In the genomic region with DNA sequence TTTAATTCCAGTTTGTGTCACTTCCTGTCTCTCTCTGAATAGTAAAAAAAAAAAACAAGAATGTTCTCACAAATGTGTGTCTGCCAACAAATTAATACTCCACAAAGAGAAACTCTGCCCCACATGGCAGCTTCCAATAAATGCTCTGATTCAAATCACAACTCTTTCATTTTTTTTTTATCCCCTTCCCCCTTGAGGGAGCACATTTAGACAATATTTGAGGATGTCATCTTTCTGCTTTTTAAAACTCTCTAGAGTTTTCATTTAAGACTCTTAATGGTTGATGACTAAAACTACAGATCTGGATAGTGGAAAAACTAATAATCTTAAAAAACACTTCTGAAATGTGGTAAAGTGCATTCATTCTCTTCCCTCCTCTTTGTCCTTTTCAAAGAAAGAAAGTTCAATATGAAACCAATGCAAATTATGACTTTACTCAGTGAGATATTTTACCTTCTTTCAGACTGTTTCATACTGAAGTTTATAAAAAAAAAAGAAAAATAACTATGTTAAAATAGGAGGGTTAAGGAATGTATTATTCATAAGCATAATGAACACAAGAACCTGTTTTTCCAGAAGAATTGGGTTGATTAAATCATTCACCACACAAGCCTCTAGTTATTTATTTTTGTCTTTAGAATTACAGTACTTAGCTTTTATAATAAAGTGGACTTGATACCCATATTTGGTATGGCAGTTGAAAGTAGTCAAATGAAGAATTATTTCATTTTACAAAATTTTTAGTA, we compare ENCODE assay signal across 8 cellular contexts. TPM values are rescaled to one million over a fixed set of nuclear protein-coding genes. Genes with fewer than 3 reads are reported as not detected.
DNase-seq lines count a peak whose midpoint lies in the region; ATAC-seq lines count a peak whose summit lies in the region.

No MANE protein-coding gene starts in this region.

- H3K36me3 ChIP-seq in skeletal muscle satellite cell (ENCODE audit: insufficient read depth, low read length) (peaks cover 6% of the 10 kb centered on the region), Karpas-422 (ENCODE audit: insufficient read depth, low read length) (no peaks in the 10 kb centered on the region)

- H3K4me1 ChIP-seq in skeletal muscle satellite cell (ENCODE audit: control insufficient read depth, insufficient read depth, low read length): peaks cover 51% of the 10 kb centered on the region
- H3K4me1 ChIP-seq in Karpas-422 (ENCODE audit: low read length): no peaks in the 10 kb centered on the region; the same call in 1 of the 2 replicates

- no peaks in the 10 kb centered on the region for H3K79me2 ChIP-seq in Karpas-422 (ENCODE audit: low read length)

- H3K4me3 Mint-ChIP-seq in activated T-cell treated with anti-CD3 and anti-CD28 coated beads, Interleukin-2, amount 50 U/mL, for 24 hours: peak overlapping the region; percentile 68
- H3K4me3 Mint-ChIP-seq in activated CD4-positive, alpha-beta memory T cell treated with anti-CD3 and anti-CD28 coated beads for 36 hours: peak overlapping the region; percentile 70

- CTCF ChIA-PET in activated CD4-positive, alpha-beta memory T cell treated with anti-CD3 and anti-CD28 coated beads for 36 hours (lab: Charles Lee): interaction anchor here (0.6 to 1.8 kb wide), 10 partner anchors 15 to 1410 kb away, joined by 3 to 10 read pairs (median 4); a partner anchor contains a TSS

- intact Hi-C loops in activated CD4-positive, alpha-beta memory T cell treated with anti-CD3 and anti-CD28 coated beads for 36 hours (cut with micrococcal nuclease): loop anchor here (1.0 to 2.0 kb wide), 13 partner anchors 17 to 301 kb away; no protein-coding TSS in a partner anchor

- H3K9ac ChIP-seq in skeletal muscle satellite cell (ENCODE audit: low read depth, low read length) (peak overlapping the region; percentile 73), Karpas-422 (ENCODE audit: low read length) (no peak overlapping the region)

- H3K4me3 ChIP-seq in skeletal muscle satellite cell (ENCODE audit: low read length) (no peak overlapping the region), Karpas-422 (ENCODE audit: low read length) (no peak overlapping the region)

- peaks cover 7% of the 10 kb centered on the region for H3K9me3 Mint-ChIP-seq in activated T-cell treated with anti-CD3 and anti-CD28 coated beads, Interleukin-2, amount 50 U/mL, for 24 hours
- H3K9me3 Mint-ChIP-seq in activated CD4-positive, alpha-beta memory T cell treated with anti-CD3 and anti-CD28 coated beads for 36 hours: no peaks in the 10 kb centered on the region

- H3K4me1 Mint-ChIP-seq in activated T-cell treated with anti-CD3 and anti-CD28 coated beads, Interleukin-2, amount 50 U/mL, for 24 hours (ENCODE audit: low read depth): peaks cover 73% of the 10 kb centered on the region
- peaks cover 56% of the 10 kb centered on the region for H3K4me1 Mint-ChIP-seq in activated CD4-positive, alpha-beta memory T cell treated with anti-CD3 and anti-CD28 coated beads for 36 hours (ENCODE audit: low read depth)

- peak overlapping the region; percentile 99 for H3K27ac Mint-ChIP-seq in activated T-cell treated with anti-CD3 and anti-CD28 coated beads, Interleukin-2, amount 50 U/mL, for 24 hours
- peak overlapping the region; percentile 92 for H3K27ac Mint-ChIP-seq in activated CD4-positive, alpha-beta memory T cell treated with anti-CD3 and anti-CD28 coated beads for 36 hours

- H3K4me2 ChIP-seq in skeletal muscle satellite cell (ENCODE audit: low read length): peak overlapping the region; percentile 71
- no peak overlapping the region for H3K4me2 ChIP-seq in Karpas-422 (ENCODE audit: low read depth, low read length, poor library complexity, severe bottlenecking)

- H3K27me3 Mint-ChIP-seq in activated T-cell treated with anti-CD3 and anti-CD28 coated beads, Interleukin-2, amount 50 U/mL, for 24 hours: no peaks in the 10 kb centered on the region
- H3K27me3 Mint-ChIP-seq in activated CD4-positive, alpha-beta memory T cell treated with anti-CD3 and anti-CD28 coated beads for 36 hours: no peaks in the 10 kb centered on the region

- POLR2A ChIA-PET in activated CD4-positive, alpha-beta memory T cell treated with anti-CD3 and anti-CD28 coated beads for 36 hours (lab: Charles Lee): interaction anchor here (0.6 to 9.5 kb wide), 23 partner anchors 9 to 737 kb away, joined by 3 to 164 read pairs (median 4); a partner anchor contains a TSS

- H3K9me3 ChIP-seq in skeletal muscle satellite cell (replicated peaks; ENCODE audit: low read length): no peaks in the 10 kb centered on the region
- H3K9me3 ChIP-seq in Karpas-422 (ENCODE audit: low read length): no peaks in the 10 kb centered on the region

- H3K9me2 ChIP-seq in Karpas-422 (replicated peaks; ENCODE audit: insufficient read depth, low read length): no peaks in the 10 kb centered on the region

- H3K27ac ChIP-seq in Karpas-422 (ENCODE audit: low read length): no peak overlapping the region

- no peaks in the 10 kb centered on the region for H3K27me3 ChIP-seq in skeletal muscle satellite cell (ENCODE audit: control insufficient read depth, insufficient read depth, low read length)
- H3K27me3 ChIP-seq in Karpas-422 (ENCODE audit: low read length): no peaks in the 10 kb centered on the region

- no peaks in the 10 kb centered on the region for H4K20me1 ChIP-seq in Karpas-422 (ENCODE audit: insufficient read depth, low read depth, low read length)

- no peak for DNase-seq in activated T-cell treated with anti-CD3 and anti-CD28 coated beads, Interleukin-2, amount 50 U/mL, for 24 hours
- DNase-seq in activated T-cell treated with anti-CD3 and anti-CD28 coated beads for 4 hours: no peak
- peak; percentile 34 for DNase-seq in activated CD4-positive, alpha-beta memory T cell treated with anti-CD3 and anti-CD28 coated beads for 36 hours
- peak; percentile 52 for DNase-seq in foreskin melanocyte
- no peak for DNase-seq in Karpas-422

- no peak overlapping the region for H2AFZ ChIP-seq in Karpas-422 (ENCODE audit: low read length)

- peak; percentile 41 for ATAC-seq in HG03064 (IDR thresholded peaks at IDR 0.05; ENCODE audit: low read depth, unreplicated experiment)
- no peak for ATAC-seq in GM19324 (IDR thresholded peaks at IDR 0.05; ENCODE audit: low FRiP score, unreplicated experiment)

- peaks cover 90% of the 10 kb centered on the region for H3K36me3 Mint-ChIP-seq in activated T-cell treated with anti-CD3 and anti-CD28 coated beads, Interleukin-2, amount 50 U/mL, for 24 hours (ENCODE audit: low read depth)
- peaks cover 72% of the 10 kb centered on the region for H3K36me3 Mint-ChIP-seq in activated CD4-positive, alpha-beta memory T cell treated with anti-CD3 and anti-CD28 coated beads for 36 hours

RNA-seq across cellular contexts. Expression of a gene that starts 42.4 kb away (rescaled TPM):
- total RNA-seq in activated CD4-positive, alpha-beta memory T cell treated with anti-CD3 and anti-CD28 coated beads for 36 hours: 10 to 100 TPM; 79.4 to 79.6 TPM
- total RNA-seq in skeletal muscle satellite cell (2012; rRNA removed): 22.3 and 30.4 TPM in 2 replicates
- total RNA-seq in Karpas-422 (2014; rRNA removed; shearing (Covaris generic); ENCODE audit: low replicate concordance): 1.3 and 5.9 TPM in 2 replicates

Comparison
In these comparisons a context has a peak if more than half of its experiments do, and no peak if none do; other contexts are left out.
1. DNase-seq: peak in activated CD4-positive, alpha-beta memory T cell treated with anti-CD3 and anti-CD28 coated beads for 36 hours (single experiment) and foreskin melanocyte (single experiment); none in activated T-cell treated with anti-CD3 and anti-CD28 coated beads, Interleukin-2, amount 50 U/mL, for 24 hours (single experiment), activated T-cell treated with anti-CD3 and anti-CD28 coated beads for 4 hours (single experiment) and Karpas-422 (single experiment).
2. RNA of a gene that starts 42.4 kb away (total RNA-seq): 79.4 to 79.6 TPM in activated CD4-positive, alpha-beta memory T cell treated with anti-CD3 and anti-CD28 coated beads for 36 hours; 1.3 to 5.9 TPM in Karpas-422; every median in the first group is over 10 times any median in the second.